Comparison of ENCODE assay signal across 1 cellular context in genomic region chr1:107680579-107680985, GRCh38.
TF ChIP-seq lines count a peak whose summit lies in the region.

No MANE protein-coding gene starts in this region.

TF ChIP-seq in HepG2, 621 proteins besides CTCF, POLR2A, EP300 and RAD21 (continues in another document):
- TF ChIP-seq MTA3 (CRISPR knock-in tag; IDR thresholded peaks at IDR 0.05), result no peak
- TF ChIP-seq ZBTB21 (CRISPR knock-in tag; IDR thresholded peaks at IDR 0.05), result peak; percentile 72
- 0 out of 2 replicates have a peak, but pooled peaks have one; percentile 18 for TF ChIP-seq THRA (CRISPR knock-in tag; IDR thresholded peaks at IDR 0.05; ENCODE audit: borderline replicate concordance)
- peak; percentile 59 for TF ChIP-seq HOXA3 (CRISPR knock-in tag; IDR thresholded peaks at IDR 0.05)
- TF ChIP-seq ZFY (CRISPR knock-in tag; IDR thresholded peaks at IDR 0.05), result peak; percentile 48
- TF ChIP-seq CBX5 (CRISPR knock-in tag; IDR thresholded peaks at IDR 0.05; ENCODE audit: borderline replicate concordance), result peak; percentile 38; the same call in 1 of the 2 replicates
- peak; percentile 21; the same call in 1 of the 2 replicates for TF ChIP-seq ZNF280D (CRISPR knock-in tag; IDR thresholded peaks at IDR 0.05)
- TF ChIP-seq ZNF264 (CRISPR knock-in tag; IDR thresholded peaks at IDR 0.05), result peak; percentile 49; the same call in 1 of the 2 replicates
- TF ChIP-seq ZNF614 (CRISPR knock-in tag; IDR thresholded peaks at IDR 0.05; ENCODE audit: borderline replicate concordance), result peak; percentile 89; the same call in 1 of the 2 replicates
- TF ChIP-seq ZNF407 (CRISPR knock-in tag; IDR thresholded peaks at IDR 0.05; ENCODE audit: not compliant biosample characterization), result no peak
- TF ChIP-seq ATF2 (CRISPR knock-in tag; IDR thresholded peaks at IDR 0.05), result no peak
- 0 out of 2 replicates have a peak, but pooled peaks have one; percentile 53 for TF ChIP-seq DMAP1 (CRISPR knock-in tag; IDR thresholded peaks at IDR 0.05)
- TF ChIP-seq STAG1 (CRISPR knock-in tag; IDR thresholded peaks at IDR 0.05), result 0 out of 2 replicates have a peak, but pooled peaks have one; percentile 11
- 0 out of 2 replicates have a peak, but pooled peaks have one; percentile 26 for TF ChIP-seq ARID2 (CRISPR knock-in tag; IDR thresholded peaks at IDR 0.05; ENCODE audit: borderline replicate concordance)
- no peak for TF ChIP-seq ZNF510 (CRISPR knock-in tag; IDR thresholded peaks at IDR 0.05; ENCODE audit: low read depth)
- TF ChIP-seq MLLT10 (CRISPR knock-in tag; IDR thresholded peaks at IDR 0.05), result no peak
- no peak for TF ChIP-seq GLMP (CRISPR knock-in tag; IDR thresholded peaks at IDR 0.05; ENCODE audit: borderline replicate concordance)
- TF ChIP-seq KDM1A (CRISPR knock-in tag; IDR thresholded peaks at IDR 0.05), result peak; percentile 55; the same call in 1 of the 2 replicates
- no peak for TF ChIP-seq U2AF2 (IDR thresholded peaks at IDR 0.05; ENCODE audit: low read depth, low read length)
- TF ChIP-seq HMGA1 (CRISPR knock-in tag; conservative IDR thresholded peaks at IDR 0.05), result no peak
- TF ChIP-seq ADNP (CRISPR knock-in tag; IDR thresholded peaks at IDR 0.05), result peak; percentile 69; the same call in 1 of the 2 replicates
- no peak for TF ChIP-seq ZNF691 (CRISPR knock-in tag; IDR thresholded peaks at IDR 0.05; ENCODE audit: borderline replicate concordance, low read depth)
- no peak for TF ChIP-seq ZBTB43 (CRISPR knock-in tag; conservative IDR thresholded peaks at IDR 0.05)
- no peak for TF ChIP-seq HNF1A (IDR thresholded peaks at IDR 0.05; ENCODE audit: low read depth)
- TF ChIP-seq HNF1A (CRISPR knock-in tag; IDR thresholded peaks at IDR 0.05; ENCODE audit: borderline replicate concordance), result no peak
- TF ChIP-seq HNRNPLL (IDR thresholded peaks at IDR 0.05; ENCODE audit: low read depth, low read length, poor library complexity, severe bottlenecking), result no peak
- TF ChIP-seq BRCA1 (CRISPR knock-in tag; IDR thresholded peaks at IDR 0.05), result 0 out of 2 replicates have a peak, but pooled peaks have one; percentile 44
- TF ChIP-seq MAX (IDR thresholded peaks at IDR 0.05), result 0 out of 2 replicates have a peak, but pooled peaks have one; percentile 56
- no peak for TF ChIP-seq ZNF18 (CRISPR knock-in tag; IDR thresholded peaks at IDR 0.05; ENCODE audit: insufficient replicate concordance)
- peak; percentile 26; the same call in 1 of the 2 replicates for TF ChIP-seq PHF8 (CRISPR knock-in tag; IDR thresholded peaks at IDR 0.05)
